Comparison of ENCODE assay signal across 8 cellular contexts in the genomic region with DNA sequence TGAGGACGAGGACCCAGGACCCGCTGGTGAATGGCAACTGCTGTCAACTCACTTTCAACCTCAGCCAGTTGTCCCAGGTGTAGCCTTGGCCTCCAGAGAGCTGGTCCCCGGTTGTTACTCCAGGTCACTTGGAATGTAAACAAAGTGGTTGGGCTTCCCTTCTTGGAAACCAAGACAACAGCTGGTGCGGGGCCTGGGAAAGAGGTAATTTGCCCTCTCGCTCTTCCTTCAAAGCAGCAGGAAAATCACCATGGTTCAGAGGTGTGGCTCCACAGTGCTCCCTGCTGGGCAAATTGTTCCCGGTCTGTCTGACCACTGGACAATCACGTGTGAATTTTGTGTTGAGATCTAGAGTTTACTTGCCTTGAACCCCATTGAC. TPM values are rescaled to one million over a fixed set of nuclear protein-coding genes. Genes with fewer than 3 reads are reported as not detected.
DNase-seq lines count a peak whose midpoint lies in the region; ATAC-seq and TF ChIP-seq lines count a peak whose summit lies in the region.

No MANE protein-coding gene starts in this region.

- DNase-seq in Calu3 (peak; percentile 74), amniotic epithelial cell (ENCODE audit: low read depth) (peak; percentile 28), lung microvascular endothelial cell (ENCODE audit: low read depth in 2 of 2) (peak; percentile 42 to 48), cerebellum (ENCODE audit: low spot score) (no peak), activated T-cell treated with anti-CD3 and anti-CD28 coated beads for 4 hours (no peak)

- peaks cover 4% of the 10 kb centered on the region for H3K27me3 Mint-ChIP-seq in Calu3 (ENCODE audit: unreplicated experiment)

- TF ChIP-seq CTCF in Calu3 (IDR thresholded peaks at IDR 0.05; ENCODE audit: unreplicated experiment) (peak; percentile 59), HEK293 (tag by site-specific recombination; IDR thresholded peaks at IDR 0.05) (no peak)

- H3K9me3 Mint-ChIP-seq in Calu3 (ENCODE audit: low read depth, unreplicated experiment), result no peaks in the 10 kb centered on the region

- H3K4me1 Mint-ChIP-seq in Calu3 (ENCODE audit: low read depth, unreplicated experiment), result peaks cover 8% of the 10 kb centered on the region

- H3K4me3 Mint-ChIP-seq in Calu3 (ENCODE audit: low read depth, unreplicated experiment), result peak overlapping the region; percentile 48

- no TSS peak for BruUV-seq in Calu3 (replicated peaks; lab: Mats Ljungman, UMichigan)

- no peaks in the 10 kb centered on the region for H3K4me1 ChIP-seq in HEK293 (ENCODE audit: control insufficient read depth, insufficient read depth, low read length)

- H3K36me3 ChIP-seq in HEK293 (ENCODE audit: control insufficient read depth in 2 of 2, insufficient read depth in 1 of 2, low read length in 2 of 2), result no peaks in the 10 kb centered on the region

- no peak overlapping the region for H3K27ac ChIP-seq in HEK293 (ENCODE audit: extremely low read depth, low read depth, low read length)

- no peaks in the 10 kb centered on the region for H3K36me3 Mint-ChIP-seq in Calu3 (ENCODE audit: insufficient read depth, unreplicated experiment)

- ATAC-seq in HG02970 (IDR thresholded peaks at IDR 0.05; ENCODE audit: low FRiP score, unreplicated experiment), result no peak
- no peak for ATAC-seq in HG02610 (IDR thresholded peaks at IDR 0.05; ENCODE audit: unreplicated experiment)

- no peak overlapping the region for H3K27ac Mint-ChIP-seq in Calu3 (ENCODE audit: unreplicated experiment)

- POLR2A ChIA-PET in HEK293 (lab: Yijun Ruan, JAX), result no interaction called here

- intact Hi-C loops in Calu3 (cut with micrococcal nuclease; ENCODE audit: unreplicated experiment), result loop anchor here (10.0 kb wide), 1 partner anchor 320 kb away; no protein-coding TSS in a partner anchor

- H3K4me3 ChIP-seq in HEK293 (ENCODE audit: low read depth, low read length), result no peak overlapping the region

- H3K9me3 ChIP-seq in HEK293 (ENCODE audit: control insufficient read depth, insufficient read depth, low read depth, low read length), result no peaks in the 10 kb centered on the region

- CTCF ChIA-PET in Calu3 (lab: Charles Lee) (no interaction called here), HEK293 (lab: Yijun Ruan, JAX) (interaction anchor here (0.6 to 2.3 kb wide), 10 partner anchors 8 to 841 kb away, joined by 3 to 16 read pairs (median 4); no protein-coding TSS in a partner anchor)

TF ChIP-seq in HEK293, 187 proteins besides CTCF, POLR2A, EP300 and RAD21:
- TF ChIP-seq ZBTB8A (tag by site-specific recombination; IDR thresholded peaks at IDR 0.05) (no peak), ZNF350 (tag by site-specific recombination; IDR thresholded peaks at IDR 0.05) (no peak), ZNF26 (tag by site-specific recombination; IDR thresholded peaks at IDR 0.05) (no peak), ZNF449 (tag by site-specific recombination; IDR thresholded peaks at IDR 0.05) (peak; percentile 82), ZNF654 (tag by site-specific recombination; IDR thresholded peaks at IDR 0.05; ENCODE audit: low read depth) (peak; percentile 43)

RNA-seq across cellular contexts. Expression of gene SLC1A2, which starts 15.0 kb away (rescaled TPM):
- total RNA-seq in Calu3 (2022) (0.37 and 0.40 TPM in 2 replicates), lung microvascular endothelial cell (not detected in 2 replicates), cerebellum (135 TPM)

Comparison
In these comparisons a context has a peak if more than half of its experiments do, and no peak if none do; other contexts are left out.
1. DNase-seq: peak in Calu3 (single experiment), amniotic epithelial cell (single experiment) and lung microvascular endothelial cell (2 of 2); none in cerebellum (single experiment) and activated T-cell treated with anti-CD3 and anti-CD28 coated beads for 4 hours (single experiment).
2. RNA of gene SLC1A2, which starts 15.0 kb away (total RNA-seq): 135 TPM in cerebellum (single experiment); 0.37 to 0.40 TPM in Calu3 and not detected in lung microvascular endothelial cell; every median in the first group is over 10 times any median in the second.